Comparison of ENCODE assay signal across 34 cellular contexts in the genomic region with DNA sequence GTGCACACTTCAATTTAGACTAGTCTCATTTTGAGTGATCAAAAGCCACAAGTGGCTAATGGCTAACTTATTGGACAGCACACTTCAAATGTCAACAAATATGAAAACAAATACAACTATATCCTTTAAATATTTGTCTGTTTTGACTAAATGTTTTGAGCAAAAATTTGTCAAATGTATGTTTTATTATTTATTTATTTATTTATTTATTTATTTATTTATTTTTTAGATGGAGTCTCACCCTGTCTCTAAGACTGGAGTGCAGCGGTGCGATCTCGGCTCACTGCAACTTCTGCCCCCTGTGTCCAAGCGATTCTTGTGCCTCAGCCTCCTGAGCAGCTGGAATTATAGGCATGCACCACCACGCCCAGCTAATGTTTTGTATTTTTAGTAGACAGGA.
DNase-seq lines count a peak whose midpoint lies in the region; ATAC-seq, FAIRE-seq and TF ChIP-seq lines count a peak whose summit lies in the region.
"Had no signal": no experiment of that assay in that cellular context is flagged by ENCODE, and none has a peak within 500 bp of the region (broad histone marks: within the 10 kb centered on the region; RNA-seq: fewer than 3 reads in every experiment).

No MANE protein-coding gene starts in this region.

- no peaks in the 10 kb centered on the region for H3K9me3 ChIP-seq in A549
- H3K9me3 ChIP-seq in HEK293 (ENCODE audit: control insufficient read depth, insufficient read depth, low read depth, low read length) = no peaks in the 10 kb centered on the region
- H3K9me3 ChIP-seq: BE2C; BLaER1; BLaER1 treated with 17β-estradiol and CSF1 and Interleukin-3, amounts not matched to agents 10 nM and 100 nM; Caco-2 had no signal

- intact Hi-C loops in dorsolateral prefrontal cortex (cut with DNase I) = no loop called here

- FAIRE-seq in A549 (lab: Jason Lieb, UNC) = no peak
- FAIRE-seq: A204.1, D721Med had no signal

- H3K36me3 Mint-ChIP-seq in activated CD4-positive, alpha-beta memory T cell treated with anti-CD3 and anti-CD28 coated beads, Interleukin-2, amount 10 ng/mL, durations not matched to agents 7 days and 5 days (ENCODE audit: low read depth) = no peaks in the 10 kb centered on the region
- H3K36me3 Mint-ChIP-seq: CD14-positive monocyte; CD4-positive, alpha-beta memory T cell; CD4-positive, CD25-positive, alpha-beta regulatory T cell; CD8-positive, alpha-beta memory T cell; CD8-positive, alpha-beta T cell had no signal

- DNase-seq in A549 (ENCODE audit: low read depth in 1 of 2, low spot score in 1 of 2) (no peak), Caki2 (ENCODE audit: low read depth) (peak; percentile 29), SIG-M5 treated with dmso at 0.1 percent for 504 hours (lab: John Stamatoyannopoulos, UW; ENCODE audit: unreplicated experiment) (no peak), dorsolateral prefrontal cortex (no peak)
- no peak for DNase-seq in activated CD4-positive, alpha-beta memory T cell treated with anti-CD3 and anti-CD28 coated beads, Interleukin-2, amount 10 ng/mL, durations not matched to agents 7 days and 5 days
- DNase-seq: 8988T; ACHN; AML-193; BE2C; C1 segment of cervical spinal cord; Caco-2; Calu3; CD4-positive, alpha-beta memory T cell; CD4-positive, alpha-beta T cell; CD4-positive, CD25-positive, alpha-beta regulatory T cell; CD8-positive, alpha-beta memory T cell; CD8-positive, alpha-beta T cell; COR-L47; DMS 273 treated with DMSO at 0.1 percent for 48 hours; DMS153; DMS53; DMS79; DMS79 treated with DMSO at 0.1 percent for 48 hours; DND-41; EL had no signal

- in situ Hi-C loops in Caki2 (cut with HindIII; ENCODE audit: low pct_unique_long_range_greater_than_20kb, low sequenced_read_pairs) = no loop called here

- no peaks in the 10 kb centered on the region for H3K36me3 ChIP-seq in HEK293 (ENCODE audit: control insufficient read depth in 2 of 2, insufficient read depth in 1 of 2, low read length in 2 of 2)
- H3K36me3 ChIP-seq: BE2C; BLaER1; BLaER1 treated with 17β-estradiol and CSF1 and Interleukin-3, amounts not matched to agents 10 nM and 100 nM had no signal

- no peaks in the 10 kb centered on the region for H3K4me1 Mint-ChIP-seq in activated CD4-positive, alpha-beta memory T cell treated with anti-CD3 and anti-CD28 coated beads, Interleukin-2, amount 10 ng/mL, durations not matched to agents 7 days and 5 days
- H3K4me1 Mint-ChIP-seq: B cell; CD14-positive monocyte; CD4-positive, alpha-beta memory T cell; CD4-positive, CD25-positive, alpha-beta regulatory T cell; CD8-positive, alpha-beta memory T cell had no signal

- H3K4me2 ChIP-seq in A549 = no peak overlapping the region
- H3K4me2 ChIP-seq: BLaER1; BLaER1 treated with 17β-estradiol and CSF1 and Interleukin-3, amounts not matched to agents 10 nM and 100 nM had no signal

- WGBS in A549 (ENCODE audit: missing lambda C conversion rate) = 51% methylated on average over 5 of the region's 5 CpGs

- H3K27me3 Mint-ChIP-seq in activated CD4-positive, alpha-beta memory T cell treated with anti-CD3 and anti-CD28 coated beads, Interleukin-2, amount 10 ng/mL, durations not matched to agents 7 days and 5 days = no peaks in the 10 kb centered on the region
- H3K27me3 Mint-ChIP-seq: B cell; CD4-positive, alpha-beta memory T cell; CD4-positive, alpha-beta T cell; CD4-positive, CD25-positive, alpha-beta regulatory T cell had no signal

- CTCF ChIA-PET in A549 (lab: Yijun Ruan, JAX) (no interaction called here), HEK293 (lab: Yijun Ruan, JAX) (no interaction called here)
- CTCF ChIA-PET in activated CD4-positive, alpha-beta memory T cell treated with anti-CD3 and anti-CD28 coated beads, Interleukin-2, amount 10 ng/mL, durations not matched to agents 7 days and 5 days (lab: Charles Lee) = no interaction called here

- H3K4me1 ChIP-seq in A549 (no peaks in the 10 kb centered on the region), HEK293 (ENCODE audit: control insufficient read depth, insufficient read depth, low read length) (no peaks in the 10 kb centered on the region)
- H3K4me1 ChIP-seq: BE2C; BLaER1; BLaER1 treated with 17β-estradiol and CSF1 and Interleukin-3, amounts not matched to agents 10 nM and 100 nM; Caco-2 had no signal

- no peak for ATAC-seq in A549
- ATAC-seq: CD8-positive, alpha-beta T cell had no signal

- H3K27ac Mint-ChIP-seq in activated CD4-positive, alpha-beta memory T cell treated with anti-CD3 and anti-CD28 coated beads, Interleukin-2, amount 10 ng/mL, durations not matched to agents 7 days and 5 days = no peak overlapping the region
- H3K27ac Mint-ChIP-seq: B cell; CD14-positive monocyte; CD4-positive, alpha-beta memory T cell; CD4-positive, alpha-beta T cell; CD4-positive, CD25-positive, alpha-beta regulatory T cell; CD8-positive, alpha-beta memory T cell; CD8-positive, alpha-beta T cell had no signal

- TF ChIP-seq EP300 in A549 (IDR thresholded peaks at IDR 0.05) = no peak

- POLR2A ChIA-PET in A549 (lab: Yijun Ruan, JAX) = no interaction called here
- POLR2A ChIA-PET in HEK293 (lab: Yijun Ruan, JAX) = no interaction called here
- POLR2A ChIA-PET in activated CD4-positive, alpha-beta memory T cell treated with anti-CD3 and anti-CD28 coated beads, Interleukin-2, amount 10 ng/mL, durations not matched to agents 7 days and 5 days (lab: Charles Lee) = no interaction called here

- H3K4me3 ChIP-seq in A549 (no peak overlapping the region), HEK293 (ENCODE audit: low read depth, low read length) (no peak overlapping the region), dorsolateral prefrontal cortex (no peak overlapping the region)
- H3K4me3 ChIP-seq: BLaER1; BLaER1 treated with 17β-estradiol and CSF1 and Interleukin-3, amounts not matched to agents 10 nM and 100 nM had no signal

- no peak overlapping the region for H3K27ac ChIP-seq in A549
- H3K27ac ChIP-seq in HEK293 (ENCODE audit: extremely low read depth, low read depth, low read length) = no peak overlapping the region
- H3K27ac ChIP-seq in dorsolateral prefrontal cortex = no peak overlapping the region
- H3K27ac ChIP-seq: 22Rv1; BLaER1; BLaER1 treated with 17β-estradiol and CSF1 and Interleukin-3, amounts not matched to agents 10 nM and 100 nM; C4-2B had no signal

- no peak for TF ChIP-seq RAD21 in A549 (conservative IDR thresholded peaks at IDR 0.05 in 1 of 2, IDR thresholded peaks at IDR 0.05 in 1 of 2)

- TF ChIP-seq POLR2A in A549 (IDR thresholded peaks at IDR 0.05; ENCODE audit: low read length) = no peak

- H3K9me3 Mint-ChIP-seq in activated CD4-positive, alpha-beta memory T cell treated with anti-CD3 and anti-CD28 coated beads, Interleukin-2, amount 10 ng/mL, durations not matched to agents 7 days and 5 days = peaks cover 4% of the 10 kb centered on the region

- H3K27me3 ChIP-seq in dorsolateral prefrontal cortex = peaks cover 0 to 5% (median 0%) of the 10 kb centered on the region in 45 donors
- H3K27me3 ChIP-seq: BE2C; BLaER1; BLaER1 treated with 17β-estradiol and CSF1 and Interleukin-3, amounts not matched to agents 10 nM and 100 nM had no signal

- H3K4me3 Mint-ChIP-seq in activated CD4-positive, alpha-beta memory T cell treated with anti-CD3 and anti-CD28 coated beads, Interleukin-2, amount 10 ng/mL, durations not matched to agents 7 days and 5 days = no peak overlapping the region
- H3K4me3 Mint-ChIP-seq: B cell; CD14-positive monocyte; CD4-positive, alpha-beta memory T cell; CD4-positive, alpha-beta T cell; CD8-positive, alpha-beta memory T cell; CD8-positive, alpha-beta T cell had no signal

- TF ChIP-seq CTCF in A549 (IDR thresholded peaks at IDR 0.05) = no peak
- no peak for TF ChIP-seq CTCF in HEK293 (tag by site-specific recombination; IDR thresholded peaks at IDR 0.05)
- no peak for TF ChIP-seq CTCF in dorsolateral prefrontal cortex (IDR thresholded peaks at IDR 0.05 in 54 of 56, conservative IDR thresholded peaks at IDR 0.05 in 2 of 56; ENCODE audit: low read depth in 1 of 56, partially characterized antibody in 56 of 56)

TF ChIP-seq in A549, 52 proteins besides CTCF, POLR2A, EP300 and RAD21:
- TF ChIP-seq PHF8 (IDR thresholded peaks at IDR 0.05; ENCODE audit: borderline replicate concordance, low read depth) = no peak
- TF ChIP-seq ZC3H11A (IDR thresholded peaks at IDR 0.05) = peak; percentile 76
- no peak for TF ChIP-seq HEYL (CRISPR knock-in tag; IDR thresholded peaks at IDR 0.05)
- TF ChIP-seq SMC3 (IDR thresholded peaks at IDR 0.05) = no peak
- TF ChIP-seq KDM5A (IDR thresholded peaks at IDR 0.05) = no peak

TF ChIP-seq in HEK293, 187 proteins besides CTCF, POLR2A, EP300 and RAD21 (continues in another document):
- TF ChIP-seq ZNF426 (tag by site-specific recombination; IDR thresholded peaks at IDR 0.05) (peak; percentile 71), SCRT1 (tag by site-specific recombination; IDR thresholded peaks at IDR 0.05; ENCODE audit: borderline replicate concordance) (no peak), ZNF335 (tag by site-specific recombination; conservative IDR thresholded peaks at IDR 0.05) (no peak), ZBTB7A (tag by site-specific recombination; IDR thresholded peaks at IDR 0.05; ENCODE audit: low read depth) (no peak), ZNF362 (tag by site-specific recombination; IDR thresholded peaks at IDR 0.05) (no peak), ZNF654 (tag by site-specific recombination; IDR thresholded peaks at IDR 0.05; ENCODE audit: low read depth) (peak; percentile 15; the same call in 1 of the 2 replicates), ZXDB (tag by site-specific recombination; IDR thresholded peaks at IDR 0.05) (0 out of 2 replicates have a peak, but pooled peaks have one; percentile 17), ZNF202 (tag by site-specific recombination; IDR thresholded peaks at IDR 0.05; ENCODE audit: borderline replicate concordance) (peak; percentile 88), ZSCAN5A (tag by site-specific recombination; IDR thresholded peaks at IDR 0.05) (no peak)
